18 cellular contexts compared by ENCODE assay signal in genomic region chr11:130769782-130770565, GRCh38.
"Had no signal": no experiment of that assay in that cellular context is flagged by ENCODE, and none has a peak within 500 bp of the region (broad histone marks: within the 10 kb centered on the region; RNA-seq: fewer than 3 reads in every experiment).

No MANE protein-coding gene starts in this region.

- DNase-seq: activated CD4-positive, alpha-beta T cell treated with anti-CD3 and anti-CD28 coated beads, Interleukin-2, amount 50 U/mL, for 4 hours; activated naive CD8-positive, alpha-beta T cell treated with anti-CD3 and anti-CD28 coated beads, Interleukin-2, amount 10 ng/mL, durations not matched to agents 7 days and 5 days; activated T-cell treated with anti-CD3 and anti-CD28 coated beads, Interleukin-2, amount 50 U/mL, for 4 hours; caudate nucleus; cortex of kidney; effector CD8-positive, alpha-beta T cell; hypothalamus; sigmoid colon; stimulated activated CD4-positive, alpha-beta T cell treated with anti-CD3 and anti-CD28 coated beads, Interleukin-4, amount 100 ng/mL, for 24 hours; stomach; T-helper 2 cell; thyroid gland had no signal

- H3K36me3 Mint-ChIP-seq: activated naive CD8-positive, alpha-beta T cell treated with anti-CD3 and anti-CD28 coated beads, Interleukin-2, amount 10 ng/mL, durations not matched to agents 7 days and 5 days had no signal

- H3K4me3 ChIP-seq: ascending aorta, sigmoid colon, stomach, thyroid gland had no signal

- H3K9me3 Mint-ChIP-seq: activated naive CD8-positive, alpha-beta T cell treated with anti-CD3 and anti-CD28 coated beads, Interleukin-2, amount 10 ng/mL, durations not matched to agents 7 days and 5 days; activated T-cell treated with anti-CD3 and anti-CD28 coated beads, Interleukin-2, amount 50 U/mL, for 4 hours had no signal

- H3K27ac Mint-ChIP-seq: activated naive CD8-positive, alpha-beta T cell treated with anti-CD3 and anti-CD28 coated beads, Interleukin-2, amount 10 ng/mL, durations not matched to agents 7 days and 5 days had no signal

- H3K27ac ChIP-seq: ascending aorta, epithelial cell of prostate, sigmoid colon, stomach, thyroid gland had no signal

- ATAC-seq: activated CD4-positive, CD25-positive, alpha-beta regulatory T cell treated with anti-CD3 and anti-CD28 coated beads, Interleukin-2, amount 50 U/mL, for 24 hours; activated T-cell treated with anti-CD3 and anti-CD28 coated beads, Interleukin-2, amount 50 U/mL, for 4 hours; left lobe of liver had no signal

- H3K4me3 Mint-ChIP-seq: activated naive CD8-positive, alpha-beta T cell treated with anti-CD3 and anti-CD28 coated beads, Interleukin-2, amount 10 ng/mL, durations not matched to agents 7 days and 5 days; activated T-cell treated with anti-CD3 and anti-CD28 coated beads, Interleukin-2, amount 50 U/mL, for 4 hours had no signal

- H3K27me3 ChIP-seq: ascending aorta, sigmoid colon, stomach, thyroid gland had no signal

- H3K9me3 ChIP-seq: ascending aorta, sigmoid colon, stomach, thyroid gland had no signal

- H3K36me3 ChIP-seq: ascending aorta, sigmoid colon, stomach, thyroid gland had no signal

- FAIRE-seq: TTC549, urothelium cell line had no signal
